ENCODE assay signal across 8 cellular contexts in the genomic region with DNA sequence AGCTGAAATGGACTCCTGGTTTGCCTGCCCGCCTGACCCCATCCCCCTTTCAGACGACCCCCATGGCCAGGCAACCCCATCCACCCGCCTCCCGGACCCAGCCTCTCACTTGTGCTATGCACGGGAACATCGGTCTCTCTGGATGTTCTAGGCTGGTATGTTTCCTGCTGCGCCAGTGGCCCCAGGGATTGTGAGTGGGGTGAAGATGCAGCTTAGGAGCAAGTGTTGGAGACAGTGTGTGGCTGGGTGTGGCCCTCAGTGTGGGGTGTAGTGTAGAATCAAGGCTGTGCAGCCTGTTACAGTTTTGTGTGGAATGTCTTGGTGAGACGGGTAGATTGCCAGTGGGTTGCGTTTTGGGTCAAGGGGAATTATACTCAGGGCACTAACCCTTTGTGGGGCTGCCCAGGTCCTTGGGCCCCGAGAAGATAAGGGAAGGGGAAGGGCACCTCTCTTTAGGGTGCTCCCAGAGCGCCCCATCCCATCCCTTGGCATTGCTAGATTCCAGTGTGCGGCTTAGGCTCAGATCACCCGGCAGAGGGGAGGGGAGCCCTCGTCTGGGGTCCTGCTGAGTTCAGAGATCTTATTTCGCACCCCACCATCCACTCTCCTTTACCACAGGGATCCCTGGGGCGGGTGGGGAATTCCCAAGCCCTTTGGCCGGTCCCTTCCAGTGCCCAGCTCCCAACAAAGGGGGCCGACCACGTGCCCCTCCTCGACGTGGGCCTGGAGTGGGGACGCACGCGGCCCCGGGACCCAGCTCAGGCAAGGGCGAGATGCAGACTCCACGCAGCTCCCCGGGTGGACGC. TPM values are rescaled to one million over a fixed set of nuclear protein-coding genes. Genes with fewer than 3 reads are reported as not detected.
A peak's percentile ranks its signal among the peaks of the same experiment; 100 is the strongest.
DNase-seq lines count a peak whose midpoint lies in the region; ATAC-seq and TF ChIP-seq lines count a peak whose summit lies in the region.

No MANE protein-coding gene starts in this region.

- peaks cover 70% of the 10 kb centered on the region for H3K27me3 Mint-ChIP-seq in H9 (ENCODE audit: low read depth)

- no peaks in the 10 kb centered on the region; a peak in 1 of 7 replicates for H3K36me3 Mint-ChIP-seq in H9 (ENCODE audit: insufficient read depth in 1 of 3, low read depth in 3 of 3)

- H3K23ac ChIP-seq in H9 (ENCODE audit: insufficient read length, low read depth, low read length) = no peak overlapping the region

- H3K9ac ChIP-seq in H9 (ENCODE audit: extremely low read depth, insufficient read length, low read length) (no peak overlapping the region), smooth muscle cell (ENCODE audit: low read depth) (peak overlapping the region; percentile 16)

- no peak overlapping the region for H3K27ac ChIP-seq in H9 (ENCODE audit: insufficient read length, low read depth, low read length)
- H3K27ac ChIP-seq in hepatocyte = peak overlapping the region; percentile 99
- H3K27ac ChIP-seq in smooth muscle cell (ENCODE audit: low read depth) = peak overlapping the region; percentile 95

- no peak overlapping the region for H2AK5ac ChIP-seq in H9 (ENCODE audit: insufficient read length, low read length)

- H2BK20ac ChIP-seq in H9 (ENCODE audit: low read depth, low read length, poor library complexity, severe bottlenecking) = no peak overlapping the region

- no peaks in the 10 kb centered on the region for H3K9me2 ChIP-seq in hepatocyte (replicated peaks; ENCODE audit: insufficient read depth)

- H2AFZ ChIP-seq in H9 (ENCODE audit: low read length) = no peak overlapping the region
- H2AFZ ChIP-seq in hepatocyte = no peak overlapping the region
- no peak overlapping the region for H2AFZ ChIP-seq in smooth muscle cell (ENCODE audit: low read depth)

- no peak overlapping the region for H4K8ac ChIP-seq in H9 (replicated peaks; ENCODE audit: insufficient read length, low read depth, low read length)

- H3K79me1 ChIP-seq in H9 (ENCODE audit: insufficient read depth, low read depth, low read length, poor library complexity, severe bottlenecking) = no peaks in the 10 kb centered on the region

- H3K18ac ChIP-seq in H9 (ENCODE audit: insufficient read length, low read depth, low read length) = no peak overlapping the region

- H4K5ac ChIP-seq in H9 (ENCODE audit: insufficient read length, low read depth, low read length) = no peak overlapping the region

- H3K56ac ChIP-seq in H9 (ENCODE audit: insufficient read length, low read depth, low read length) = no peak overlapping the region

- no peak overlapping the region for H4K91ac ChIP-seq in H9 (ENCODE audit: insufficient read length, low read depth, low read length)

- H2BK15ac ChIP-seq in H9 (ENCODE audit: low read depth, low read length) = no peak overlapping the region

- no peak overlapping the region for H3K4ac ChIP-seq in H9 (ENCODE audit: low read depth, low read length)

- H3K4me3 ChIP-seq in WI38 (ENCODE audit: low read depth, low read length) (peak overlapping the region; percentile 90), hepatocyte (no peak overlapping the region), smooth muscle cell (peak overlapping the region; percentile 98)

- H3K4me2 ChIP-seq in H9 (ENCODE audit: insufficient read depth, insufficient read length, low read length) (peak overlapping the region; percentile 93), hepatocyte (peak overlapping the region; percentile 94), smooth muscle cell (peak overlapping the region; percentile 91)

- no peak overlapping the region for H2BK5ac ChIP-seq in H9 (ENCODE audit: insufficient read length, low read length)

- no peaks in the 10 kb centered on the region for H3K36me3 ChIP-seq in hepatocyte (replicated peaks; ENCODE audit: insufficient read depth, low read depth)
- no peaks in the 10 kb centered on the region for H3K36me3 ChIP-seq in smooth muscle cell (ENCODE audit: low read depth)

- no peak overlapping the region for H3T11ph ChIP-seq in H9 (ENCODE audit: low read length)

- H3K4me1 ChIP-seq in H9 (ENCODE audit: insufficient read depth, low read length) = no peaks in the 10 kb centered on the region; the same call in 1 of the 2 replicates
- peaks cover 12% of the 10 kb centered on the region for H3K4me1 ChIP-seq in hepatocyte (ENCODE audit: insufficient read depth)
- H3K4me1 ChIP-seq in smooth muscle cell (ENCODE audit: low read depth) = peaks cover 25% of the 10 kb centered on the region

- H2BK120ac ChIP-seq in H9 (ENCODE audit: low read depth, low read length, poor library complexity, severe bottlenecking) = no peak overlapping the region

- no peaks in the 10 kb centered on the region for H3K9me3 Mint-ChIP-seq in H9

- H3F3A ChIP-seq in smooth muscle cell (ENCODE audit: low read depth) = peaks cover 33% of the 10 kb centered on the region

- no peak for ATAC-seq in HG02973 (IDR thresholded peaks at IDR 0.05; ENCODE audit: unreplicated experiment)

- H3K27ac Mint-ChIP-seq in H9 = no peak overlapping the region

- H3K23me2 ChIP-seq in H9 (ENCODE audit: insufficient read length, low read depth, low read length, poor library complexity, severe bottlenecking) = peaks cover 29% of the 10 kb centered on the region

- no peaks in the 10 kb centered on the region for H3K9me3 ChIP-seq in H9 (ENCODE audit: control insufficient read depth, low read depth, low read length)
- H3K9me3 ChIP-seq in hepatocyte (ENCODE audit: low read depth) = no peaks in the 10 kb centered on the region
- no peaks in the 10 kb centered on the region for H3K9me3 ChIP-seq in smooth muscle cell (replicated peaks; ENCODE audit: low read depth)

- WGBS in H9 (ENCODE audit: extremely low coverage, insufficient read length, low lambda C conversion rate) = no CpG with 5 or more reads among the region's 29 CpGs
- WGBS in hepatocyte (ENCODE audit: low lambda C conversion rate, missing lambda C conversion rate) = 32% methylated on average over 24 of the region's 29 CpGs
- WGBS in smooth muscle cell (ENCODE audit: low lambda C conversion rate) = 28% methylated on average over 26 of the region's 29 CpGs

- H4K20me1 ChIP-seq in H9 (ENCODE audit: control insufficient read depth, insufficient read depth, insufficient read length) = no peaks in the 10 kb centered on the region
- H4K20me1 ChIP-seq in hepatocyte (ENCODE audit: insufficient read depth, poor library complexity, severe bottlenecking) = no peaks in the 10 kb centered on the region
- peaks cover 18% of the 10 kb centered on the region for H4K20me1 ChIP-seq in smooth muscle cell (ENCODE audit: low read depth)

- H3K4me1 Mint-ChIP-seq in H9 = peaks cover 6 to 15% of the 10 kb centered on the region in 2 experiments

- TF ChIP-seq CTCF in H9 (conservative IDR thresholded peaks at IDR 0.05) = no peak
- TF ChIP-seq CTCF in WI38 (IDR thresholded peaks at IDR 0.05; ENCODE audit: low read depth, low read length) = no peak
- TF ChIP-seq CTCF in hepatocyte (IDR thresholded peaks at IDR 0.05; ENCODE audit: poor library complexity) = no peak
- no peak for TF ChIP-seq CTCF in smooth muscle cell (IDR thresholded peaks at IDR 0.05; ENCODE audit: borderline replicate concordance, insufficient read depth, poor library complexity, severe bottlenecking)

- H3K27me3 ChIP-seq in H9 (ENCODE audit: insufficient read depth, low read length) = peaks cover 24% of the 10 kb centered on the region
- no peaks in the 10 kb centered on the region for H3K27me3 ChIP-seq in hepatocyte
- no peaks in the 10 kb centered on the region for H3K27me3 ChIP-seq in smooth muscle cell (ENCODE audit: low read depth)

- H3K14ac ChIP-seq in H9 (ENCODE audit: insufficient read depth, low read length) = no peak overlapping the region

- H3K4me3 Mint-ChIP-seq in H9 = peak overlapping the region; percentile 62 to 86; a peak in 3 of 5 replicates

- no peaks in the 10 kb centered on the region for H3K79me2 ChIP-seq in H9 (ENCODE audit: insufficient read depth, low read length)
- peaks cover 14% of the 10 kb centered on the region for H3K79me2 ChIP-seq in hepatocyte
- peaks cover 11% of the 10 kb centered on the region for H3K79me2 ChIP-seq in smooth muscle cell (ENCODE audit: low read depth)

- DNase-seq in H9 (no peak), hepatocyte (ENCODE audit: low spot score) (no peak), smooth muscle cell (lab: John Stamatoyannopoulos, UW; ENCODE audit: unreplicated experiment) (no peak), NCI-H187 (lab: John Stamatoyannopoulos, UW) (no peak), NCI-H345 (lab: John Stamatoyannopoulos, UW) (no peak), NCI-H2171 treated with DMSO at 0.1 percent for 48 hours (lab: John Stamatoyannopoulos, UW) (no peak)

- H2BK12ac ChIP-seq in H9 (ENCODE audit: insufficient read length, low read depth, low read length) = no peak overlapping the region

RNA-seq across cellular contexts. Expression of a gene that starts 4.6 kb away (rescaled TPM):
- total RNA-seq in H9 (2021) (1.0 and 1.3 TPM in 2 replicates), hepatocyte (34.5 and 38.0 TPM in 2 replicates), smooth muscle cell (23.0 and 28.3 TPM in 2 replicates)
- polyA plus RNA-seq in hepatocyte (39.7 and 46.5 TPM in 2 replicates), smooth muscle cell (31.7 and 38.6 TPM in 2 replicates)

Comparison
In these comparisons a context has a peak if more than half of its experiments do, and no peak if none do; other contexts are left out.
1. RNA of a gene that starts 4.6 kb away (total RNA-seq): 34.5 to 38.0 TPM in hepatocyte and 23.0 to 28.3 TPM in smooth muscle cell; 1.0 to 1.3 TPM in H9; every median in the first group is over 10 times any median in the second.
2. Peak in every context shown above with its lines, with median percentiles within 50 percentile points of each other: H3K4me2 ChIP-seq.